In the genomic region with DNA sequence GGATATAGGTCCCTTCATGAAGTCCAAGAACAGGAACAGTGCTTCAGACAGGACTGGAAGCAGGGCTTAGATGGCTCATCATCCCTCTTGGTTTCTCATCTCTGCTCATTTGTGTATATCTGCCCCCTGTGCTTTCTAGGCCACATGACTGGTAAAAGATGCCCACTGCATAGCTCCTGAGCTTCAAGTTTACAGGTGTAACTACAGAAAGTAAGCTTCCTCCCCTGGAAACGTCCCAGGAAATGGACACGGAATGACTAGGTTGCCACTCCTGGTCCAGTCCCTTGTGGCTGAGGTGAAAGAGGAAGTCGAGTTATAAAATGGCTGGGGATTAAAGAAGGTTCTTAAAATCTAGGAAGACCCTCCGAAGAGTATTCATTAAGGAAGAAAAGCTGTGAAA, we compare ENCODE assay signal across 23 cellular contexts. TPM values are rescaled to one million over a fixed set of nuclear protein-coding genes. Genes with fewer than 3 reads are reported as not detected.
DNase-seq lines count a peak whose midpoint lies in the region; ATAC-seq, FAIRE-seq and TF ChIP-seq lines count a peak whose summit lies in the region.
"Had no signal": no experiment of that assay in that cellular context is flagged by ENCODE, and none has a peak within 500 bp of the region (broad histone marks: within the 10 kb centered on the region; RNA-seq: fewer than 3 reads in every experiment).

No MANE protein-coding gene starts in this region.

- POLR2A ChIA-PET in OCI-LY7 (lab: Charles Lee) (interaction anchor here (0.6 to 3.0 kb wide), 7 partner anchors 9 to 30 kb away, joined by 3 to 19 read pairs (median 3); no protein-coding TSS in a partner anchor), GM12878 (lab: Charles Lee) (interaction anchor here (1.1 to 1.8 kb wide), 2 partner anchors 12 to 16 kb away, joined by 4 to 5 read pairs; no protein-coding TSS in a partner anchor)

- no peak overlapping the region for H3K4me3 ChIP-seq in OCI-LY7 (ENCODE audit: low read depth, low read length, poor library complexity, severe bottlenecking)
- H3K4me3 ChIP-seq in GM12878: no peak overlapping the region

- H3K4me1 Mint-ChIP-seq in activated T-cell treated with anti-CD3 and anti-CD28 coated beads, Interleukin-2, amount 50 U/mL, for 72 hours (ENCODE audit: low read depth): peaks cover 20% of the 10 kb centered on the region
- peaks cover 30% of the 10 kb centered on the region for H3K4me1 Mint-ChIP-seq in activated T-cell treated with anti-CD3 and anti-CD28 coated beads, Interleukin-2, amount 50 U/mL, for 24 hours (ENCODE audit: low read depth)
- peaks cover 23 to 52% of the 10 kb centered on the region in 2 donors for H3K4me1 Mint-ChIP-seq in effector memory CD8-positive, alpha-beta T cell (ENCODE audit: low read depth in 2 of 2)
- H3K4me1 Mint-ChIP-seq: nephron progenitor cell had no signal

- no peak overlapping the region for H3K9ac ChIP-seq in GM12878 (ENCODE audit: control insufficient read depth, insufficient read depth, low read length)
- H3K9ac ChIP-seq: SK-N-SH had no signal

- H3K4me1 ChIP-seq in OCI-LY7 (ENCODE audit: insufficient read depth, low read length, poor library complexity, severe bottlenecking): peaks cover 37% of the 10 kb centered on the region
- no peaks in the 10 kb centered on the region; the same call in 1 of the 2 replicates for H3K4me1 ChIP-seq in GM12878 (ENCODE audit: control insufficient read depth, insufficient read depth, low read length)

- no peak for FAIRE-seq in GM12878 (lab: Jason Lieb, UNC)
- FAIRE-seq: H54 had no signal

- no peak for TF ChIP-seq RAD21 in GM12878 (IDR thresholded peaks at IDR 0.05; ENCODE audit: insufficient read depth, low read depth, low read length)

- RAD21 ChIA-PET in GM12878 (lab: Charles Lee; ENCODE audit: unreplicated experiment): interaction anchor here (0.7 to 1.0 kb wide), 2 partner anchors 29 to 32 kb away, joined by 3 to 5 read pairs; no protein-coding TSS in a partner anchor

- H3K4me3 Mint-ChIP-seq in activated T-cell treated with anti-CD3 and anti-CD28 coated beads, Interleukin-2, amount 50 U/mL, for 72 hours: no peak overlapping the region
- no peak overlapping the region for H3K4me3 Mint-ChIP-seq in activated T-cell treated with anti-CD3 and anti-CD28 coated beads, Interleukin-2, amount 50 U/mL, for 24 hours
- no peak overlapping the region for H3K4me3 Mint-ChIP-seq in effector memory CD8-positive, alpha-beta T cell
- H3K4me3 Mint-ChIP-seq: activated naive CD4-positive, alpha-beta T cell treated with anti-CD3 and anti-CD28 coated beads, Interleukin-2, amount 10 ng/mL, durations not matched to agents 7 days and 5 days; immature natural killer cell; nephron progenitor cell; stimulated activated effector memory CD8-positive, alpha-beta T cell treated with anti-CD3 and anti-CD28 coated beads, Interleukin-12 subunit alpha, Interleukin-12 subunit beta, amount 100 ng/mL, for 72 hours had no signal

- no peaks in the 10 kb centered on the region for H3K9me2 ChIP-seq in OCI-LY7 (ENCODE audit: insufficient read depth, low read length)
- H3K9me2 ChIP-seq: SK-N-SH had no signal

- no peak for TF ChIP-seq POLR2A in GM12878 (IDR thresholded peaks at IDR 0.05; ENCODE audit: low read depth, low read length)

- SMC1A ChIA-PET in GM12878 (lab: Charles Lee; ENCODE audit: uncharacterized antibody, unreplicated experiment): interaction anchor here (0.6 to 4.3 kb wide), 7 partner anchors 8 to 61 kb away, joined by 3 to 17 read pairs (median 5); no protein-coding TSS in a partner anchor

- H2AFZ ChIP-seq in OCI-LY7 (ENCODE audit: low read length) (no peak overlapping the region), GM12878 (ENCODE audit: control insufficient read depth, low read depth, low read length) (no peak overlapping the region)

- no peaks in the 10 kb centered on the region for H3K27me3 Mint-ChIP-seq in activated T-cell treated with anti-CD3 and anti-CD28 coated beads, Interleukin-2, amount 50 U/mL, for 72 hours (ENCODE audit: low read depth)
- no peaks in the 10 kb centered on the region for H3K27me3 Mint-ChIP-seq in activated T-cell treated with anti-CD3 and anti-CD28 coated beads, Interleukin-2, amount 50 U/mL, for 24 hours
- no peaks in the 10 kb centered on the region for H3K27me3 Mint-ChIP-seq in effector memory CD8-positive, alpha-beta T cell
- H3K27me3 Mint-ChIP-seq: activated naive CD4-positive, alpha-beta T cell treated with anti-CD3 and anti-CD28 coated beads, Interleukin-2, amount 10 ng/mL, durations not matched to agents 7 days and 5 days had no signal

- H3K36me3 ChIP-seq in OCI-LY7 (ENCODE audit: insufficient read depth, low read length) (peaks cover 2% of the 10 kb centered on the region), GM12878 (ENCODE audit: control insufficient read depth in 2 of 2, insufficient read depth in 2 of 2, low read length in 1 of 2) (no peaks in the 10 kb centered on the region; a peak in 1 of 4 replicates)
- H3K36me3 ChIP-seq: brain microvascular endothelial cell had no signal

- in situ Hi-C loops in GM12878 (cut with MboI): no loop called here

- CTCF ChIA-PET in OCI-LY7 (lab: Charles Lee; ENCODE audit: unreplicated experiment) (interaction anchor here (0.6 kb wide), 1 partner anchor 103 kb away, joined by 3 read pairs; no protein-coding TSS in a partner anchor), GM12878 (lab: Yijun Ruan, JAX) (interaction anchor here (0.5 to 2.9 kb wide), 5 partner anchors 30 to 863 kb away, joined by 3 to 18 read pairs (median 4); no protein-coding TSS in a partner anchor)

- H3K4me2 ChIP-seq in OCI-LY7 (ENCODE audit: low read length) (peak overlapping the region; percentile 43), GM12878 (ENCODE audit: control insufficient read depth, insufficient read depth) (no peak overlapping the region)
- H3K4me2 ChIP-seq: SK-N-SH had no signal

- no peaks in the 10 kb centered on the region for H3K9me3 Mint-ChIP-seq in activated T-cell treated with anti-CD3 and anti-CD28 coated beads, Interleukin-2, amount 50 U/mL, for 72 hours
- no peaks in the 10 kb centered on the region for H3K9me3 Mint-ChIP-seq in activated T-cell treated with anti-CD3 and anti-CD28 coated beads, Interleukin-2, amount 50 U/mL, for 24 hours
- no peaks in the 10 kb centered on the region for H3K9me3 Mint-ChIP-seq in effector memory CD8-positive, alpha-beta T cell
- H3K9me3 Mint-ChIP-seq: activated naive CD4-positive, alpha-beta T cell treated with anti-CD3 and anti-CD28 coated beads, Interleukin-2, amount 10 ng/mL, durations not matched to agents 7 days and 5 days; immature natural killer cell; nephron progenitor cell; stimulated activated effector memory CD8-positive, alpha-beta T cell treated with anti-CD3 and anti-CD28 coated beads, Interleukin-12 subunit alpha, Interleukin-12 subunit beta, amount 100 ng/mL, for 72 hours had no signal

- H3K9me3 ChIP-seq in OCI-LY7 (ENCODE audit: low read length): no peaks in the 10 kb centered on the region
- no peaks in the 10 kb centered on the region; the same call in 2 of the 3 replicates for H3K9me3 ChIP-seq in GM12878 (replicated peaks; ENCODE audit: control insufficient read depth, insufficient read depth, low read length)
- H3K9me3 ChIP-seq: SK-N-SH had no signal

- intact Hi-C loops in OCI-LY7 (cut with micrococcal nuclease; ENCODE audit: unreplicated experiment) (no loop called here), GM12878 (cut with micrococcal nuclease; ENCODE audit: unreplicated experiment) (no loop called here), left ventricle myocardium superior (cut with micrococcal nuclease) (no loop called here)

- no peaks in the 10 kb centered on the region for H4K20me1 ChIP-seq in OCI-LY7 (ENCODE audit: insufficient read depth, low read length)
- H4K20me1 ChIP-seq in GM12878 (ENCODE audit: control insufficient read depth, insufficient read depth): no peaks in the 10 kb centered on the region

- ATAC-seq in activated T-cell treated with anti-CD3 and anti-CD28 coated beads, Interleukin-2, amount 50 U/mL, for 72 hours (replicated peaks in 1 of 2): no peak
- ATAC-seq in GM12878: peak; percentile 75
- no peak for ATAC-seq in left ventricle myocardium superior
- ATAC-seq in effector memory CD8-positive, alpha-beta T cell (replicated peaks): no peak
- ATAC-seq: left colon had no signal

- WGBS in GM12878 (ENCODE audit: insufficient coverage, insufficient replicate concordance, low lambda C conversion rate, missing lambda C conversion rate): 46% methylated on average over 4 of the region's 4 CpGs

- BruUV-seq in OCI-LY7 (replicated peaks; lab: Mats Ljungman, UMichigan) (no TSS peak), GM12878 (replicated peaks; lab: Mats Ljungman, UMichigan) (no TSS peak)

- H3K27ac ChIP-seq in OCI-LY7 (ENCODE audit: low read depth, low read length, poor library complexity, severe bottlenecking) (peak overlapping the region; percentile 30), GM12878 (ENCODE audit: control insufficient read depth, insufficient read depth) (no peak overlapping the region)
- H3K27ac ChIP-seq: brain microvascular endothelial cell had no signal

- no peaks in the 10 kb centered on the region for H3K36me3 Mint-ChIP-seq in activated T-cell treated with anti-CD3 and anti-CD28 coated beads, Interleukin-2, amount 50 U/mL, for 72 hours (ENCODE audit: insufficient read depth in 2 of 2)
- no peaks in the 10 kb centered on the region for H3K36me3 Mint-ChIP-seq in activated T-cell treated with anti-CD3 and anti-CD28 coated beads, Interleukin-2, amount 50 U/mL, for 24 hours (ENCODE audit: low read depth)
- no peaks in the 10 kb centered on the region for H3K36me3 Mint-ChIP-seq in effector memory CD8-positive, alpha-beta T cell (ENCODE audit: insufficient read depth)
- H3K36me3 Mint-ChIP-seq: activated naive CD4-positive, alpha-beta T cell treated with anti-CD3 and anti-CD28 coated beads, Interleukin-2, amount 10 ng/mL, durations not matched to agents 7 days and 5 days; immature natural killer cell; stimulated activated effector memory CD8-positive, alpha-beta T cell treated with anti-CD3 and anti-CD28 coated beads, Interleukin-12 subunit alpha, Interleukin-12 subunit beta, amount 100 ng/mL, for 72 hours had no signal

- H3K27me3 ChIP-seq in GM12878 (replicated peaks in 1 of 2; ENCODE audit: control insufficient read depth in 2 of 2, insufficient read depth in 2 of 2, low read length in 1 of 2): no peaks in the 10 kb centered on the region
- H3K27me3 ChIP-seq: brain microvascular endothelial cell had no signal

- TF ChIP-seq EP300 in GM12878 (IDR thresholded peaks at IDR 0.05; ENCODE audit: borderline replicate concordance in 1 of 2, control insufficient read depth in 1 of 2, low read depth in 2 of 2, low read length in 2 of 2): no peak

- no peak for DNase-seq in activated T-cell treated with anti-CD3 and anti-CD28 coated beads, Interleukin-2, amount 50 U/mL, for 72 hours
- DNase-seq in activated T-cell treated with anti-CD3 and anti-CD28 coated beads, Interleukin-2, amount 50 U/mL, for 24 hours: no peak
- peak; percentile 46 for DNase-seq in OCI-LY7 (ENCODE audit: low spot score)
- no peak for DNase-seq in GM12878 (ENCODE audit: low read depth, low spot score)
- DNase-seq in left ventricle myocardium superior: no peak
- no peak for DNase-seq in cerebellar nuclear complex (lab: John Stamatoyannopoulos, UW)
- DNase-seq in effector memory CD8-positive, alpha-beta T cell: no peak
- no peak for DNase-seq in GM19238 (ENCODE audit: insufficient read length, low spot score)
- DNase-seq: 8988T; activated CD4-positive, CD25-positive, alpha-beta regulatory T cell treated with anti-CD3 and anti-CD28 coated beads, Interleukin-2, amount 50 U/mL, for 72 hours; amniotic stem cell; DMS79 treated with DMSO at 0.1 percent for 48 hours; GF-D8; immature natural killer cell; left colon; NCI-H146; nephron progenitor cell; SK-N-SH; trophoblast cell had no signal

- peak overlapping the region; percentile 3 for H3K27ac Mint-ChIP-seq in activated T-cell treated with anti-CD3 and anti-CD28 coated beads, Interleukin-2, amount 50 U/mL, for 72 hours
- H3K27ac Mint-ChIP-seq in activated T-cell treated with anti-CD3 and anti-CD28 coated beads, Interleukin-2, amount 50 U/mL, for 24 hours: no peak overlapping the region
- no peak overlapping the region for H3K27ac Mint-ChIP-seq in effector memory CD8-positive, alpha-beta T cell
- H3K27ac Mint-ChIP-seq: activated naive CD4-positive, alpha-beta T cell treated with anti-CD3 and anti-CD28 coated beads, Interleukin-2, amount 10 ng/mL, durations not matched to agents 7 days and 5 days; nephron progenitor cell; stimulated activated effector memory CD8-positive, alpha-beta T cell treated with anti-CD3 and anti-CD28 coated beads, Interleukin-12 subunit alpha, Interleukin-12 subunit beta, amount 100 ng/mL, for 72 hours had no signal

- TF ChIP-seq CTCF in OCI-LY7 (conservative IDR thresholded peaks at IDR 0.05; ENCODE audit: low read length) (no peak), GM12878 (IDR thresholded peaks at IDR 0.05 in 2 of 3, conservative IDR thresholded peaks at IDR 0.05 in 1 of 3; ENCODE audit: control insufficient read depth in 2 of 3, extremely low read depth in 1 of 3, insufficient read depth in 1 of 3, low read depth in 3 of 3, low read length in 3 of 3) (no peak)

- H3K79me2 ChIP-seq in OCI-LY7 (ENCODE audit: insufficient read depth, low read depth, low read length) (peaks cover 78% of the 10 kb centered on the region), GM12878 (ENCODE audit: control insufficient read depth, insufficient read depth, low read length) (peaks cover 7% of the 10 kb centered on the region)

RNA-seq across cellular contexts. Expression of gene MYO5A, which starts 32.5 kb away (rescaled TPM):
- total RNA-seq in activated T-cell treated with anti-CD3 and anti-CD28 coated beads, Interleukin-2, amount 50 U/mL, for 72 hours: 10 to 100 TPM; 29.6 to 37.2 TPM
- 29.0 and 31.8 TPM in 2 replicates for total RNA-seq in OCI-LY7 (2014; rRNA removed; shearing (Covaris generic))
- total RNA-seq in OCI-LY7 (2022) (41.9 and 42.0 TPM in 2 replicates), GM12878 (2014; rRNA removed) (32.4 and 33.1 TPM in 2 replicates), GM12878 (2014; rRNA removed; fragmentation: Illumina TruSeq; extraction: Trizol) (32.1 and 35.0 TPM in 2 replicates), GM12878 (2021) (30.2 and 34.6 TPM in 2 replicates), left ventricle myocardium superior (6.7 TPM)
- 30.8 and 31.3 TPM in 2 replicates for total RNA-seq in GM12878 (2013; cell fraction: nucleolus; rRNA removed)
- polyA plus RNA-seq in GM12878 (2011; ENCODE audit: low read depth): 7.1 TPM
- polyA plus RNA-seq in GM12878 (2011; rRNA removed) (42.9 and 44.5 TPM in 2 replicates), GM12878 (2014; fragmentation: Illumina TruSeq; extraction: Trizol) (26.8 and 41.0 TPM in 2 replicates), GM12878 (2014; fragmentation: Nextera tagmentation; extraction: Ambion mirVana) (1 to 10 TPM; 4.2 to 4.3 TPM), GM12878 (2014; rRNA removed) (29.8 and 30.4 TPM in 2 replicates), GM12878 (2016; fragmentation: Nextera tagmentation; extraction: Ambion mirVana) (10 to 100 TPM; 17.6 to 18.1 TPM)
- 37.6 and 43.4 TPM in 2 replicates for polyA plus RNA-seq in GM12878 (2011; cell fraction: cytosol; rRNA removed)
- polyA plus RNA-seq in GM12878 (2011; cell fraction: nucleus; rRNA removed): 51.9 and 59.1 TPM in 2 replicates
- 9.3 and 14.9 TPM in 2 replicates for polyA plus RNA-seq in GM12878 (2012)
- 72.4 and 94.5 TPM in 2 replicates for polyA minus RNA-seq in GM12878 (2011; rRNA and poly(A)+ RNA removed)
- polyA minus RNA-seq in GM12878 (2011; cell fraction: cytosol; rRNA and poly(A)+ RNA removed): 17.6 and 29.7 TPM in 2 replicates
- 28.9 and 42.3 TPM in 2 replicates for polyA minus RNA-seq in GM12878 (2011; cell fraction: nucleus; rRNA and poly(A)+ RNA removed)
